ENCODE assay signal across 22 cellular contexts in the genomic region with DNA sequence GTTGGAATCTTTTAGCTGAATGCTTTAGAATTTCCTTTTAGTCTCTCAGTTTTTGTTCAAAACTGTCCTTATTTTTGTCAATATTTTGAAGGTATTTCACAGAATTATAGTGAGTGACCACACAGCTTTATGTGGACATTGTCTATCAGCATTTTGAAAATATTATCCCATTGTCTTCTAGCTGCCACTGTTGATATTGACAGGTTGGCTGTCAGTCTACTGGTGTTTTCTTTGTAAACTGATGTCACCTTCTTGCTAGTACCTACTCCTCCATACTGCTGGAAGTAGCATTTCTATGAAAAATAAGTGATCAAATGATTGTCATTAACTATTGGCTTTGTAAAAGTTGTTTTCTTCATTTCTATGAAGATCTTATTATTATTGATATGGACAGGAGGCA.
DNase-seq lines count a peak whose midpoint lies in the region; ATAC-seq, FAIRE-seq and TF ChIP-seq lines count a peak whose summit lies in the region.
"Had no signal": no experiment of that assay in that cellular context is flagged by ENCODE, and none has a peak within 500 bp of the region (broad histone marks: within the 10 kb centered on the region; RNA-seq: fewer than 3 reads in every experiment).

No MANE protein-coding gene starts in this region.

- intact Hi-C loops in HepG2 (cut with micrococcal nuclease; ENCODE audit: unreplicated experiment), result no loop called here
- intact Hi-C loops in right lobe of liver (cut with DNase I), result no loop called here
- intact Hi-C loops in GM12878 (cut with micrococcal nuclease; ENCODE audit: unreplicated experiment), result no loop called here

- no peak overlapping the region for H3K4me3 Mint-ChIP-seq in activated naive CD4-positive, alpha-beta T cell treated with anti-CD3 and anti-CD28 coated beads, Interleukin-2, amount 10 ng/mL, durations not matched to agents 7 days and 5 days
- H3K4me3 Mint-ChIP-seq: B cell; CD4-positive, alpha-beta T cell; CD8-positive, alpha-beta T cell had no signal

- H3K79me2 ChIP-seq in HepG2 (ENCODE audit: insufficient read depth, low read length) (no peaks in the 10 kb centered on the region), GM12878 (ENCODE audit: control insufficient read depth, insufficient read depth, low read length) (no peaks in the 10 kb centered on the region)

- CTCF ChIA-PET in HepG2 (lab: Yijun Ruan, JAX; ENCODE audit: low intra/inter-chr PET ratio, low total read pairs), result no interaction called here
- CTCF ChIA-PET in HEK293T (lab: Yijun Ruan, JAX), result no interaction called here
- CTCF ChIA-PET in GM12878 (lab: Yijun Ruan, JAX), result no interaction called here
- CTCF ChIA-PET in activated naive CD4-positive, alpha-beta T cell treated with anti-CD3 and anti-CD28 coated beads, Interleukin-2, amount 10 ng/mL, durations not matched to agents 7 days and 5 days (lab: Charles Lee), result no interaction called here

- no peak overlapping the region for H3K4me3 ChIP-seq in HepG2 (replicated peaks in 1 of 3; ENCODE audit: insufficient read depth in 1 of 3, low read depth in 2 of 3, low read length in 3 of 3)
- H3K4me3 ChIP-seq in right lobe of liver, result no peak overlapping the region
- H3K4me3 ChIP-seq in GM12878, result no peak overlapping the region
- H3K4me3 ChIP-seq: A549; BLaER1 treated with 17β-estradiol and CSF1 and Interleukin-3, amounts not matched to agents 10 nM and 100 nM had no signal

- POLR2A ChIA-PET in HepG2 (lab: Yijun Ruan, JAX), result no interaction called here
- POLR2A ChIA-PET in HEK293T (lab: Yijun Ruan, JAX), result no interaction called here
- POLR2A ChIA-PET in GM12878 (lab: Charles Lee), result no interaction called here

- H3K9ac ChIP-seq in HepG2 (ENCODE audit: insufficient read depth, low read depth, low read length), result no peak overlapping the region
- H3K9ac ChIP-seq in GM12878 (ENCODE audit: control insufficient read depth, insufficient read depth, low read length), result no peak overlapping the region
- H3K9ac ChIP-seq: BLaER1 treated with 17β-estradiol and CSF1 and Interleukin-3, amounts not matched to agents 10 nM and 100 nM had no signal

- no TSS peak for BruUV-seq in HepG2 (replicated peaks; lab: Mats Ljungman, UMichigan)
- BruUV-seq in GM12878 (replicated peaks; lab: Mats Ljungman, UMichigan), result no TSS peak

- no peak for TF ChIP-seq POLR2A in HepG2 (IDR thresholded peaks at IDR 0.05; ENCODE audit: insufficient read depth in 1 of 2, low read depth in 2 of 2, low read length in 2 of 2)
- TF ChIP-seq POLR2A in right lobe of liver (IDR thresholded peaks at IDR 0.05), result no peak
- TF ChIP-seq POLR2A in GM12878 (IDR thresholded peaks at IDR 0.05; ENCODE audit: low read depth, low read length), result no peak

- peaks cover 8% of the 10 kb centered on the region for H3K4me1 Mint-ChIP-seq in activated naive CD4-positive, alpha-beta T cell treated with anti-CD3 and anti-CD28 coated beads, Interleukin-2, amount 10 ng/mL, durations not matched to agents 7 days and 5 days

- H3K9me3 Mint-ChIP-seq in activated naive CD4-positive, alpha-beta T cell treated with anti-CD3 and anti-CD28 coated beads, Interleukin-2, amount 10 ng/mL, durations not matched to agents 7 days and 5 days, result peaks cover 8% of the 10 kb centered on the region

- SMC1A ChIA-PET in GM12878 (lab: Charles Lee; ENCODE audit: uncharacterized antibody, unreplicated experiment), result no interaction called here

- H3K4me1 ChIP-seq in HepG2 (ENCODE audit: insufficient read depth, low read length) (no peaks in the 10 kb centered on the region), right lobe of liver (no peaks in the 10 kb centered on the region), GM12878 (ENCODE audit: control insufficient read depth, insufficient read depth, low read length) (no peaks in the 10 kb centered on the region)
- H3K4me1 ChIP-seq: A549, Caco-2 had no signal

- H3K4me2 ChIP-seq in HepG2 (ENCODE audit: low read depth, low read length) (no peak overlapping the region), GM12878 (ENCODE audit: control insufficient read depth, insufficient read depth) (no peak overlapping the region)
- H3K4me2 ChIP-seq: A549; BLaER1 treated with 17β-estradiol and CSF1 and Interleukin-3, amounts not matched to agents 10 nM and 100 nM had no signal

- FAIRE-seq in HepG2 (lab: Jason Lieb, UNC) (no peak), GM12878 (lab: Jason Lieb, UNC) (no peak)
- FAIRE-seq: A549, D721Med, G401.6, GM12892, GM18507 had no signal

- no peaks in the 10 kb centered on the region for H3K27me3 Mint-ChIP-seq in activated naive CD4-positive, alpha-beta T cell treated with anti-CD3 and anti-CD28 coated beads, Interleukin-2, amount 10 ng/mL, durations not matched to agents 7 days and 5 days
- H3K27me3 Mint-ChIP-seq: B cell; CD4-positive, alpha-beta T cell had no signal

- no peaks in the 10 kb centered on the region for H4K20me1 ChIP-seq in HepG2 (ENCODE audit: insufficient read depth, low read length)
- no peaks in the 10 kb centered on the region for H4K20me1 ChIP-seq in GM12878 (ENCODE audit: control insufficient read depth, insufficient read depth)
- H4K20me1 ChIP-seq: BLaER1 treated with 17β-estradiol and CSF1 and Interleukin-3, amounts not matched to agents 10 nM and 100 nM had no signal

- in situ Hi-C loops in HepG2 (cut with HindIII; ENCODE audit: extremely low pct_ligation_motif_present, low pct_unique_long_range_greater_than_20kb), result no loop called here
- in situ Hi-C loops in GM12878 (cut with MboI), result no loop called here

- TF ChIP-seq CTCF in HepG2 (CRISPR knock-in tag; IDR thresholded peaks at IDR 0.05) (no peak), right lobe of liver (IDR thresholded peaks at IDR 0.05) (no peak), GM12878 (IDR thresholded peaks at IDR 0.05 in 2 of 3, conservative IDR thresholded peaks at IDR 0.05 in 1 of 3; ENCODE audit: control insufficient read depth in 2 of 3, extremely low read depth in 1 of 3, insufficient read depth in 1 of 3, low read depth in 3 of 3, low read length in 3 of 3) (no peak)

- no peak for ATAC-seq in HepG2
- ATAC-seq in right lobe of liver, result no peak
- no peak for ATAC-seq in GM12878
- no peak for ATAC-seq in HG02759 (IDR thresholded peaks at IDR 0.05; ENCODE audit: unreplicated experiment)
- ATAC-seq: A549; CD8-positive, alpha-beta T cell had no signal

- H3K27ac ChIP-seq in HepG2 (ENCODE audit: extremely low read length, insufficient read depth, low read length) (no peak overlapping the region), right lobe of liver (no peak overlapping the region), GM12878 (ENCODE audit: control insufficient read depth, insufficient read depth) (no peak overlapping the region)
- H3K27ac ChIP-seq: 22Rv1; A549; BLaER1 treated with 17β-estradiol and CSF1 and Interleukin-3, amounts not matched to agents 10 nM and 100 nM; C4-2B had no signal

- H3K9me3 ChIP-seq in HepG2 (ENCODE audit: low read length) (no peaks in the 10 kb centered on the region), right lobe of liver (no peaks in the 10 kb centered on the region), GM12878 (replicated peaks; ENCODE audit: control insufficient read depth, insufficient read depth, low read length) (no peaks in the 10 kb centered on the region; the same call in 1 of the 3 replicates)

- DNase-seq in HepG2 (ENCODE audit: low spot score) (no peak), right lobe of liver (no peak), HEK293T (ENCODE audit: extremely low spot score) (no peak), GM12878 (ENCODE audit: low read depth, low spot score) (no peak)
- DNase-seq in activated naive CD4-positive, alpha-beta T cell treated with anti-CD3 and anti-CD28 coated beads, Interleukin-2, amount 10 ng/mL, durations not matched to agents 7 days and 5 days, result no peak
- DNase-seq: AML-193; Caco-2; Calu3; CD4-positive, alpha-beta T cell; CD8-positive, alpha-beta T cell; DMS79 treated with DMSO at 0.1 percent for 48 hours; GF-D8 had no signal

- H3K36me3 Mint-ChIP-seq in activated naive CD4-positive, alpha-beta T cell treated with anti-CD3 and anti-CD28 coated beads, Interleukin-2, amount 10 ng/mL, durations not matched to agents 7 days and 5 days, result peaks cover 22% of the 10 kb centered on the region

- TF ChIP-seq RAD21 in HepG2 (CRISPR knock-in tag; IDR thresholded peaks at IDR 0.05) (no peak), GM12878 (IDR thresholded peaks at IDR 0.05; ENCODE audit: insufficient read depth, low read depth, low read length) (no peak)

- H3K27me3 ChIP-seq in HepG2 (ENCODE audit: control insufficient read depth in 1 of 2, insufficient read depth in 2 of 2, low read length in 2 of 2), result no peaks in the 10 kb centered on the region; a peak in 1 of 5 replicates
- no peaks in the 10 kb centered on the region for H3K27me3 ChIP-seq in right lobe of liver
- no peaks in the 10 kb centered on the region for H3K27me3 ChIP-seq in GM12878 (replicated peaks in 1 of 2; ENCODE audit: control insufficient read depth in 2 of 2, insufficient read depth in 2 of 2, low read length in 1 of 2)
- H3K27me3 ChIP-seq: BLaER1 treated with 17β-estradiol and CSF1 and Interleukin-3, amounts not matched to agents 10 nM and 100 nM had no signal

- TF ChIP-seq EP300 in HepG2 (IDR thresholded peaks at IDR 0.05; ENCODE audit: low read depth in 2 of 2, low read length in 2 of 2) (no peak), HepG2 (CRISPR knock-in tag; IDR thresholded peaks at IDR 0.05; ENCODE audit: borderline replicate concordance) (no peak), GM12878 (IDR thresholded peaks at IDR 0.05; ENCODE audit: borderline replicate concordance in 1 of 2, control insufficient read depth in 1 of 2, low read depth in 2 of 2, low read length in 2 of 2) (no peak)

- no peak overlapping the region for H3K27ac Mint-ChIP-seq in activated naive CD4-positive, alpha-beta T cell treated with anti-CD3 and anti-CD28 coated beads, Interleukin-2, amount 10 ng/mL, durations not matched to agents 7 days and 5 days
- H3K27ac Mint-ChIP-seq: B cell; CD4-positive, alpha-beta T cell; CD8-positive, alpha-beta T cell had no signal

- RAD21 ChIA-PET in GM12878 (lab: Charles Lee; ENCODE audit: unreplicated experiment), result no interaction called here

- H3K36me3 ChIP-seq in HepG2 (replicated peaks in 1 of 2; ENCODE audit: control insufficient read depth in 1 of 2, insufficient read depth in 2 of 2, low read length in 2 of 2) (no peaks in the 10 kb centered on the region), right lobe of liver (no peaks in the 10 kb centered on the region), GM12878 (ENCODE audit: control insufficient read depth in 2 of 2, insufficient read depth in 2 of 2, low read length in 1 of 2) (no peaks in the 10 kb centered on the region)

- H2AFZ ChIP-seq in HepG2 (ENCODE audit: low read length) (no peak overlapping the region), GM12878 (ENCODE audit: control insufficient read depth, low read depth, low read length) (no peak overlapping the region)

TF ChIP-seq in HepG2, 621 proteins besides CTCF, POLR2A, EP300 and RAD21:
- TF ChIP-seq ZNF317 (CRISPR knock-in tag; IDR thresholded peaks at IDR 0.05) (peak; percentile 95), GABPB1 (CRISPR knock-in tag; IDR thresholded peaks at IDR 0.05) (no peak)

TF ChIP-seq in HEK293T, 16 proteins besides CTCF, POLR2A, EP300 and RAD21 (continues in another document):
- no peak for TF ChIP-seq FOXM1 (IDR thresholded peaks at IDR 0.05; ENCODE audit: borderline replicate concordance)

TF ChIP-seq in GM12878, 131 proteins besides CTCF, POLR2A, EP300 and RAD21:
- TF ChIP-seq CBX5 (IDR thresholded peaks at IDR 0.05; ENCODE audit: low read depth) (0 out of 2 replicates have a peak, but pooled peaks have one; percentile 56), NR2C1 (IDR thresholded peaks at IDR 0.05) (no peak)
TF ChIP-seq in GM12878: peak in this region for 1.

Comparison
In these comparisons a context has a peak if more than half of its experiments do, and no peak if none do; other contexts are left out.
1. Of the 75 proteins assayed by ChIP-seq in both HepG2 and GM12878: peak only in HepG2: none; only in GM12878: CBX5; in both: none; in neither: 74.